Comparison of ENCODE assay signal across 25 cellular contexts in genomic region chr5:80114856-80115255, GRCh38.
DNase-seq lines count a peak whose midpoint lies in the region; ATAC-seq and TF ChIP-seq lines count a peak whose summit lies in the region.
"Had no signal": no experiment of that assay in that cellular context is flagged by ENCODE, and none has a peak within 500 bp of the region (broad histone marks: within the 10 kb centered on the region; RNA-seq: fewer than 3 reads in every experiment).

No MANE protein-coding gene starts in this region.

- H3K36me3 ChIP-seq in A673 (ENCODE audit: insufficient read depth, low read length, poor library complexity, severe bottlenecking): no peaks in the 10 kb centered on the region
- no peaks in the 10 kb centered on the region for H3K36me3 ChIP-seq in mucosa of descending colon (ENCODE audit: low read depth)
- H3K36me3 ChIP-seq: pancreas had no signal

- H3K36me3 Mint-ChIP-seq in T-helper 17 cell (ENCODE audit: low read depth): peaks cover 6% of the 10 kb centered on the region

- BruUV-seq in A673 (replicated peaks; lab: Mats Ljungman, UMichigan): no TSS peak

- H3K4me3 Mint-ChIP-seq in T-helper 17 cell: no peak overlapping the region
- H3K4me3 Mint-ChIP-seq: activated CD4-positive, alpha-beta memory T cell treated with anti-CD3 and anti-CD28 coated beads for 36 hours; CD14-positive monocyte; GM23338; HFFc6; neural crest cell had no signal

- no peaks in the 10 kb centered on the region for H3K27me3 Mint-ChIP-seq in T-helper 17 cell
- H3K27me3 Mint-ChIP-seq: activated CD4-positive, alpha-beta memory T cell treated with anti-CD3 and anti-CD28 coated beads for 36 hours had no signal

- peaks cover 24% of the 10 kb centered on the region for H3K4me1 Mint-ChIP-seq in T-helper 17 cell

- no peaks in the 10 kb centered on the region for H3K27me3 ChIP-seq in A673 (replicated peaks; ENCODE audit: insufficient read depth, low read depth, low read length, poor library complexity)
- H3K27me3 ChIP-seq: pancreas had no signal

- POLR2A ChIA-PET in A673 (lab: Charles Lee; ENCODE audit: low non-redundant PET): no interaction called here

- DNase-seq in A673 (ENCODE audit: low spot score) (peak; percentile 12), CD1c-positive myeloid dendritic cell (ENCODE audit: extremely low spot score) (peak; percentile 84), T-helper 17 cell (no peak), mucosa of descending colon (peak; percentile 60 to 94 (median 82))
- DNase-seq: activated CD4-positive, alpha-beta memory T cell treated with anti-CD3 and anti-CD28 coated beads for 36 hours; activated CD8-positive, alpha-beta memory T cell treated with anti-CD3 and anti-CD28 coated beads, Interleukin-2, amount 50 U/mL, for 4 hours; HFFc6; NCI-H1694; NCI-H526; pancreas; retina; RPMI8226; stimulated activated CD4-positive, alpha-beta T cell treated with anti-CD3 and anti-CD28 coated beads, Interleukin-2, amount 100 ng/mL, for 24 hours; T-helper 1 cell; trophoblast cell had no signal

- H3K4me1 ChIP-seq in A673 (ENCODE audit: insufficient read depth, low read length, poor library complexity, severe bottlenecking): no peaks in the 10 kb centered on the region
- H3K4me1 ChIP-seq in mucosa of descending colon (ENCODE audit: low read depth): no peaks in the 10 kb centered on the region
- H3K4me1 ChIP-seq: pancreas had no signal

- no peak for ATAC-seq in T-helper 17 cell
- ATAC-seq in mucosa of descending colon: peak; percentile 92
- ATAC-seq in HG03571 (IDR thresholded peaks at IDR 0.05; ENCODE audit: unreplicated experiment): no peak
- no peak for ATAC-seq in GM19452 (IDR thresholded peaks at IDR 0.05; ENCODE audit: unreplicated experiment)
- ATAC-seq in HG03135 (IDR thresholded peaks at IDR 0.05; ENCODE audit: unreplicated experiment): no peak
- ATAC-seq: activated CD4-positive, CD25-positive, alpha-beta regulatory T cell treated with anti-CD3 and anti-CD28 coated beads, Interleukin-2, amount 50 U/mL, for 24 hours; GM23338; HepG2; pancreas had no signal

- CTCF ChIA-PET in A673 (lab: Charles Lee): no interaction called here

- peak overlapping the region; percentile 4 for H3K27ac Mint-ChIP-seq in T-helper 17 cell
- H3K27ac Mint-ChIP-seq: activated CD4-positive, alpha-beta memory T cell treated with anti-CD3 and anti-CD28 coated beads for 36 hours; activated T-helper 2 cell treated with anti-CD3 and anti-CD28 coated beads, Interferon-gamma antibody, Interleukin-2, Interleukin-4, amounts not matched to agents 10 μg/mL and 5 μg/mL and 100 μg/mL, durations not matched to agents 14 hours and 24 hours and 36 hours; CD14-positive monocyte; GM23338; HFFc6 had no signal

- H3K9me3 ChIP-seq in A673 (ENCODE audit: low read depth, low read length, poor library complexity, severe bottlenecking): no peaks in the 10 kb centered on the region
- no peaks in the 10 kb centered on the region for H3K9me3 ChIP-seq in T-helper 17 cell (ENCODE audit: control insufficient read depth, low read length, poor library complexity, severe bottlenecking)
- H3K9me3 ChIP-seq in mucosa of descending colon: no peaks in the 10 kb centered on the region
- H3K9me3 ChIP-seq: pancreas had no signal

- TF ChIP-seq CTCF in A673 (conservative IDR thresholded peaks at IDR 0.05; ENCODE audit: low read depth, low read length): no peak
- TF ChIP-seq CTCF in mucosa of descending colon (IDR thresholded peaks at IDR 0.05): no peak

- no peak overlapping the region for H3K4me3 ChIP-seq in A673 (ENCODE audit: low read depth, low read length, poor library complexity, severe bottlenecking)
- no peak overlapping the region for H3K4me3 ChIP-seq in mucosa of descending colon
- H3K4me3 ChIP-seq: GM23338, pancreas, skin epidermis had no signal

- H3K27ac ChIP-seq in A673 (ENCODE audit: low read depth, low read length, poor library complexity, severe bottlenecking): no peak overlapping the region
- H3K27ac ChIP-seq: pancreas, skin epidermis had no signal

- intact Hi-C loops in A673 (cut with micrococcal nuclease; ENCODE audit: unreplicated experiment) (no loop called here), mucosa of descending colon (cut with DNase I, micrococcal nuclease) (no loop called here)

Comparison
In these comparisons a context has a peak if more than half of its experiments do, and no peak if none do; other contexts are left out.
1. DNase-seq: peak in A673 (single experiment), CD1c-positive myeloid dendritic cell (single experiment) and mucosa of descending colon (3 of 3); none in T-helper 17 cell (0 of 3).